8 cellular contexts compared by ENCODE assay signal in genomic region chr10:113093188-113094113, GRCh38.
DNase-seq lines count a peak whose midpoint lies in the region; ATAC-seq, FAIRE-seq and TF ChIP-seq lines count a peak whose summit lies in the region.

No MANE protein-coding gene starts in this region.

- no peaks in the 10 kb centered on the region; a peak in 1 of 4 replicates for H3K27me3 ChIP-seq in GM12878 (replicated peaks in 1 of 2; ENCODE audit: control insufficient read depth in 2 of 2, insufficient read depth in 2 of 2, low read length in 1 of 2)
- no peaks in the 10 kb centered on the region for H3K27me3 ChIP-seq in osteoblast (ENCODE audit: insufficient read depth, low read length)

- 0 out of 4 replicates have a peak, but pooled peaks of 1 of the 2 experiments have one; percentile 29 for TF ChIP-seq EP300 in GM12878 (IDR thresholded peaks at IDR 0.05; ENCODE audit: borderline replicate concordance in 1 of 2, control insufficient read depth in 1 of 2, low read depth in 2 of 2, low read length in 2 of 2)

- SMC1A ChIA-PET in GM12878 (lab: Charles Lee; ENCODE audit: uncharacterized antibody, unreplicated experiment), result interaction anchor here (0.6 kb wide), 1 partner anchor 53 kb away, joined by 3 read pairs; no protein-coding TSS in a partner anchor

- H3K79me2 ChIP-seq in GM12878 (ENCODE audit: control insufficient read depth, insufficient read depth, low read length) (no peaks in the 10 kb centered on the region), osteoblast (ENCODE audit: insufficient read depth, low read length) (no peaks in the 10 kb centered on the region)

- in situ Hi-C loops in GM12878 (cut with MboI), result no loop called here

- H3K4me1 ChIP-seq in GM12878 (ENCODE audit: control insufficient read depth, insufficient read depth, low read length) (no peaks in the 10 kb centered on the region), osteoblast (ENCODE audit: insufficient read depth, low read length) (peaks cover 13% of the 10 kb centered on the region)

- H3K4me3 ChIP-seq in GM12878, result no peak overlapping the region
- H3K4me3 ChIP-seq in osteoblast (ENCODE audit: insufficient read depth, low read length), result peak overlapping the region; percentile 22

- H4K20me1 ChIP-seq in GM12878 (ENCODE audit: control insufficient read depth, insufficient read depth) (no peaks in the 10 kb centered on the region), osteoblast (ENCODE audit: insufficient read depth, low read length) (no peaks in the 10 kb centered on the region)

- peak; percentile 43 for ATAC-seq in GM18858 (IDR thresholded peaks at IDR 0.05; ENCODE audit: unreplicated experiment)
- ATAC-seq in HG03432 (IDR thresholded peaks at IDR 0.05; ENCODE audit: unreplicated experiment), result peak; percentile 73
- ATAC-seq in GM12878, result peak; percentile 89

- DNase-seq in GM12878 (ENCODE audit: low read depth, low spot score) (peak; percentile 8), osteoblast (ENCODE audit: insufficient read length, low spot score, missing footprints) (no peak), COR-L47 (lab: John Stamatoyannopoulos, UW) (no peak), NCI-H2196 (lab: John Stamatoyannopoulos, UW; ENCODE audit: unreplicated experiment) (no peak), NCI-H2171 (lab: John Stamatoyannopoulos, UW) (no peak), DMS79 treated with DMSO at 0.1 percent for 48 hours (lab: John Stamatoyannopoulos, UW) (no peak)

- TF ChIP-seq RAD21 in GM12878 (IDR thresholded peaks at IDR 0.05; ENCODE audit: insufficient read depth, low read depth, low read length), result no peak

- H3K36me3 ChIP-seq in GM12878 (ENCODE audit: control insufficient read depth in 2 of 2, insufficient read depth in 2 of 2, low read length in 1 of 2), result no peaks in the 10 kb centered on the region
- H3K36me3 ChIP-seq in osteoblast (ENCODE audit: insufficient read depth, low read length), result no peaks in the 10 kb centered on the region

- TF ChIP-seq CTCF in GM12878 (IDR thresholded peaks at IDR 0.05 in 2 of 3, conservative IDR thresholded peaks at IDR 0.05 in 1 of 3; ENCODE audit: control insufficient read depth in 2 of 3, extremely low read depth in 1 of 3, insufficient read depth in 1 of 3, low read depth in 3 of 3, low read length in 3 of 3), result no peak
- no peak for TF ChIP-seq CTCF in osteoblast (IDR thresholded peaks at IDR 0.05; ENCODE audit: extremely low read depth, low read depth, low read length)

- RAD21 ChIA-PET in GM12878 (lab: Charles Lee; ENCODE audit: unreplicated experiment), result interaction anchor here (0.6 kb wide), 1 partner anchor 185 kb away, joined by 4 read pairs; no protein-coding TSS in a partner anchor

- 40% methylated on average over 10 of the region's 10 CpGs for WGBS in GM12878 (ENCODE audit: insufficient coverage, insufficient replicate concordance, low lambda C conversion rate, missing lambda C conversion rate)

- H3K27ac ChIP-seq in GM12878 (ENCODE audit: control insufficient read depth, insufficient read depth), result no peak overlapping the region
- H3K27ac ChIP-seq in osteoblast (ENCODE audit: low read depth, low read length), result peak overlapping the region; percentile 52

- CTCF ChIA-PET in GM12878 (lab: Yijun Ruan, JAX), result no interaction called here

- no TSS peak for BruUV-seq in GM12878 (replicated peaks; lab: Mats Ljungman, UMichigan)

- H3K4me2 ChIP-seq in GM12878 (ENCODE audit: control insufficient read depth, insufficient read depth) (no peak overlapping the region), osteoblast (ENCODE audit: insufficient read depth, low read length) (peak overlapping the region; percentile 38)

- POLR2A ChIA-PET in GM12878 (lab: Charles Lee), result no interaction called here

- peaks cover 6% of the 10 kb centered on the region; the same call in 2 of the 3 replicates for H3K9me3 ChIP-seq in GM12878 (replicated peaks; ENCODE audit: control insufficient read depth, insufficient read depth, low read length)
- no peaks in the 10 kb centered on the region for H3K9me3 ChIP-seq in osteoblast (ENCODE audit: low read depth, low read length)

- intact Hi-C loops in GM12878 (cut with micrococcal nuclease; ENCODE audit: unreplicated experiment), result no loop called here

- H2AFZ ChIP-seq in GM12878 (ENCODE audit: control insufficient read depth, low read depth, low read length) (no peak overlapping the region), osteoblast (ENCODE audit: low read length) (no peak overlapping the region)

- TF ChIP-seq POLR2A in GM12878 (IDR thresholded peaks at IDR 0.05; ENCODE audit: low read depth, low read length), result no peak

- no peak overlapping the region for H3K9ac ChIP-seq in GM12878 (ENCODE audit: control insufficient read depth, insufficient read depth, low read length)

- no peak for FAIRE-seq in GM12878 (lab: Jason Lieb, UNC)

TF ChIP-seq in GM12878, 131 proteins besides CTCF, POLR2A, EP300 and RAD21:
- peak; percentile 64 for TF ChIP-seq JUNB (IDR thresholded peaks at IDR 0.05)
- no peak for TF ChIP-seq SUZ12 (IDR thresholded peaks at IDR 0.05; ENCODE audit: unreplicated experiment)
- TF ChIP-seq ATF7 (IDR thresholded peaks at IDR 0.05; ENCODE audit: low read depth), result no peak
- no peak for TF ChIP-seq ZSCAN29 (IDR thresholded peaks at IDR 0.05)
- TF ChIP-seq MTA2 (IDR thresholded peaks at IDR 0.05; ENCODE audit: low read depth), result peak; percentile 56; the same call in 1 of the 2 replicates
- 0 out of 2 replicates have a peak, but pooled peaks have one; percentile 21 for TF ChIP-seq TCF3 (IDR thresholded peaks at IDR 0.05; ENCODE audit: borderline replicate concordance, insufficient read depth, low read depth, low read length)
- peak; percentile 15; the same call in 1 of the 2 replicates for TF ChIP-seq DPF2 (IDR thresholded peaks at IDR 0.05)
- TF ChIP-seq, protein P1, sequence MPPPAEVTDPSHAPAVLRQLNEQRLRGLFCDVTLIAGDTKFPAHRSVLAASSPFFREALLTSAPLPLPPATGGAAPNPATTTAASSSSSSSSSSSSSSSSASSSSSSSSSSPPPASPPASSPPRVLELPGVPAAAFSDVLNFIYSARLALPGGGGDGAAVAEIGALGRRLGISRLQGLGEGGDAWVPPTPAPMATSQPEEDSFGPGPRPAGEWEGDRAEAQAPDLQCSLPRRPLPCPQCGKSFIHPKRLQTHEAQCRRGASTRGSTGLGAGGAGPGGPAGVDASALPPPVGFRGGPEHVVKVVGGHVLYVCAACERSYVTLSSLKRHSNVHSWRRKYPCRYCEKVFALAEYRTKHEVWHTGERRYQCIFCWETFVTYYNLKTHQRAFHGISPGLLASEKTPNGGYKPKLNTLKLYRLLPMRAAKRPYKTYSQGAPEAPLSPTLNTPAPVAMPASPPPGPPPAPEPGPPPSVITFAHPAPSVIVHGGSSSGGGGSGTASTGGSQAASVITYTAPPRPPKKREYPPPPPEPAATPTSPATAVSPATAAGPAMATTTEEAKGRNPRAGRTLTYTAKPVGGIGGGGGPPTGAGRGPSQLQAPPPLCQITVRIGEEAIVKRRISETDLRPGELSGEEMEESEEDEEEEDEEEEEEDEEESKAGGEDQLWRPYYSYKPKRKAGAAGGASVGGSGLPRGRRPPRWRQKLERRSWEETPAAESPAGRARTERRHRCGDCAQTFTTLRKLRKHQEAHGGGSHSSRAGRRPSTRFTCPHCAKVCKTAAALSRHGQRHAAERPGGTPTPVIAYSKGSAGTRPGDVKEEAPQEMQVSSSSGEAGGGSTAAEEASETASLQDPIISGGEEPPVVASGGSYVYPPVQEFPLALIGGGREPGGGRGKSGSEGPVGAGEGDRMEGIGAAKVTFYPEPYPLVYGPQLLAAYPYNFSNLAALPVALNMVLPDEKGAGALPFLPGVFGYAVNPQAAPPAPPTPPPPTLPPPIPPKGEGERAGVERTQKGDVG (CRISPR knock-in tag; IDR thresholded peaks at IDR 0.05), result no peak
- no peak for TF ChIP-seq ZNF622 (IDR thresholded peaks at IDR 0.05)
- TF ChIP-seq RB1 (IDR thresholded peaks at IDR 0.05; ENCODE audit: borderline replicate concordance), result no peak
- no peak for TF ChIP-seq TBL1XR1 (IDR thresholded peaks at IDR 0.05; ENCODE audit: low read depth, low read length)
- 0 out of 2 replicates have a peak, but pooled peaks have one; percentile 16 for TF ChIP-seq BMI1 (IDR thresholded peaks at IDR 0.05; ENCODE audit: borderline replicate concordance)
- TF ChIP-seq RUNX3 (IDR thresholded peaks at IDR 0.05; ENCODE audit: low read length), result peak; percentile 39; the same call in 1 of the 2 replicates
- TF ChIP-seq MEF2A (IDR thresholded peaks at IDR 0.05; ENCODE audit: insufficient read depth, low read depth, low read length), result 0 out of 2 replicates have a peak, but pooled peaks have one; percentile 44
- TF ChIP-seq IRF4 (IDR thresholded peaks at IDR 0.05; ENCODE audit: low read depth, low read length), result peak; percentile 34; the same call in 1 of the 2 replicates
- peak; percentile 37; the same call in 1 of the 2 replicates for TF ChIP-seq TCF12 (IDR thresholded peaks at IDR 0.05; ENCODE audit: low read depth, low read length)
- TF ChIP-seq MEF2B (IDR thresholded peaks at IDR 0.05; ENCODE audit: partially characterized antibody, poor library complexity, severe bottlenecking), result peak; percentile 71
- peak; percentile 26 to 36; a peak in 2 of 4 replicates for TF ChIP-seq IKZF2 (IDR thresholded peaks at IDR 0.05)
- TF ChIP-seq SKIL (IDR thresholded peaks at IDR 0.05; ENCODE audit: low read depth, poor library complexity, severe bottlenecking), result no peak
- no peak for TF ChIP-seq KLF5 (IDR thresholded peaks at IDR 0.05; ENCODE audit: partially characterized antibody)
- peak; percentile 73 for TF ChIP-seq BCL11A (IDR thresholded peaks at IDR 0.05; ENCODE audit: low read depth, low read length)
- no peak for TF ChIP-seq PAX5 (IDR thresholded peaks at IDR 0.05; ENCODE audit: borderline replicate concordance, low read depth, low read length)
